17 cellular contexts compared by ENCODE assay signal in the genomic region with DNA sequence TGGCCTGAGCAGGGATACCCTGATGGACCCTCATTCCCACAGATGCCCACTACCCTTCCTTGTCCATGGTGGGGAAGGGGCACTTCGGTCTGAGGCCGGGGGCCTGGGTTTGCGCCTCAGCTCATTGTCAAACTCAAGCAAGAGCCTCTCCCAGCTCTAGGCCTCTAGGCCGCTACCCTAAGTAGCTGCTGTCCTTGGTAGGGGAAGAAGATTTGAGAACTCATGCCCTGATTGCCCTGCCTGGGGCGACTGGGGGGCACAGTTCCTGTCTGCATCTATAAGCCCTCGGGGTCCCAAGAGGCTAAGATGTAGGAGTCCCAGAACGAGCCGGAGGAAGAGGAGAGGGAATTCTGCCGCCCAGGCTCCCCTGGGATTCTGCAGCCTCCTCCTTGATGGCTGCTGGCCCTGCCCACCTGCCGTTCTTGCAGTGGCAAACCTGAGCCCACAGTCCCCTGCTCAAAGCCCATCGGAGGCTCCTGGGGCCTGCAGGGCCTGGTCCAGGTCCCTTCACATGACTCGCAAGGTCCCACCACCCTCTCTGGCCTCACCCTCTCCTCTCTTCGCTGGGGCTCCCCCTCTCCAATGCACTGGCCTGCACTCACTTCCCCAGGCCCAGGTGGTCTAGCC. TPM values are rescaled to one million over a fixed set of nuclear protein-coding genes. Genes with fewer than 3 reads are reported as not detected.
DNase-seq lines count a peak whose midpoint lies in the region; ATAC-seq and TF ChIP-seq lines count a peak whose summit lies in the region.
"Had no signal": no experiment of that assay in that cellular context is flagged by ENCODE, and none has a peak within 500 bp of the region (broad histone marks: within the 10 kb centered on the region; RNA-seq: fewer than 3 reads in every experiment).

No MANE protein-coding gene starts in this region.

- H3K27me3 ChIP-seq in cardiac muscle cell = no peaks in the 10 kb centered on the region

- TF ChIP-seq CTCF in cardiac muscle cell (IDR thresholded peaks at IDR 0.05; ENCODE audit: low read depth, low read length) (no peak), VCaP (conservative IDR thresholded peaks at IDR 0.05) (no peak), nephron progenitor cell (IDR thresholded peaks at IDR 0.05) (no peak)

- H3K27ac Mint-ChIP-seq in nephron progenitor cell = peak overlapping the region; percentile 18
- H3K27ac Mint-ChIP-seq: B cell, CD14-positive monocyte had no signal

- H3K4me1 Mint-ChIP-seq in nephron progenitor cell = peaks cover 13% of the 10 kb centered on the region
- H3K4me1 Mint-ChIP-seq: B cell; CD14-positive monocyte; CD8-positive, alpha-beta memory T cell had no signal

- peaks cover 29% of the 10 kb centered on the region for H3K4me1 ChIP-seq in cardiac muscle cell (ENCODE audit: low read depth)
- H3K4me1 ChIP-seq: Caco-2 had no signal

- intact Hi-C loops in Right ventricle myocardium inferior (cut with DNase I) = no loop called here

- H3K9me3 ChIP-seq in cardiac muscle cell (ENCODE audit: low read depth) = no peaks in the 10 kb centered on the region
- H3K9me3 ChIP-seq: Caco-2 had no signal

- no peaks in the 10 kb centered on the region for H3K9me3 Mint-ChIP-seq in nephron progenitor cell
- H3K9me3 Mint-ChIP-seq: CD14-positive monocyte; CD8-positive, alpha-beta memory T cell; IgD-negative memory B cell had no signal

- H3K27me3 Mint-ChIP-seq in nephron progenitor cell (ENCODE audit: low read depth, poor library complexity) = peaks cover 33% of the 10 kb centered on the region

- no peaks in the 10 kb centered on the region for H3K36me3 Mint-ChIP-seq in nephron progenitor cell (ENCODE audit: low read depth)
- H3K36me3 Mint-ChIP-seq: CD14-positive monocyte; CD8-positive, alpha-beta memory T cell had no signal

- H3K4me3 Mint-ChIP-seq in nephron progenitor cell = no peak overlapping the region
- H3K4me3 Mint-ChIP-seq: B cell; CD14-positive monocyte; CD8-positive, alpha-beta memory T cell; IgD-negative memory B cell had no signal

- no peaks in the 10 kb centered on the region for H3K36me3 ChIP-seq in cardiac muscle cell

- no peak for ATAC-seq in Right ventricle myocardium inferior
- ATAC-seq in HG03159 (IDR thresholded peaks at IDR 0.05; ENCODE audit: unreplicated experiment) = no peak
- no peak for ATAC-seq in HG03432 (IDR thresholded peaks at IDR 0.05; ENCODE audit: unreplicated experiment)
- ATAC-seq: HCT116 had no signal

- peak overlapping the region; percentile 38 for H3K27ac ChIP-seq in cardiac muscle cell
- H3K27ac ChIP-seq in VCaP = peak overlapping the region; percentile 76; the same call in 1 of the 2 replicates

- no peak for DNase-seq in cardiac muscle cell (ENCODE audit: low read depth in 1 of 2, low spot score in 1 of 2)
- DNase-seq in Right ventricle myocardium inferior (ENCODE audit: missing footprints) = no peak
- DNase-seq in nephron progenitor cell = no peak
- no peak for DNase-seq in EL
- DNase-seq in stimulated activated CD4-positive, alpha-beta T cell treated with anti-CD3 and anti-CD28 coated beads, Interleukin-2, amount 100 ng/mL, for 24 hours = no peak
- DNase-seq: ACHN; Caco-2; CD8-positive, alpha-beta memory T cell; DND-41; GF-D8 had no signal

- H3K4me3 ChIP-seq in cardiac muscle cell = no peak overlapping the region

RNA-seq across cellular contexts. Expression of a gene that starts 20.4 kb away (rescaled TPM):
- total RNA-seq in cardiac muscle cell (41.9 and 87.3 TPM in 2 replicates), Right ventricle myocardium inferior (58.2 TPM)
- polyA plus RNA-seq in cardiac muscle cell = 53.5 and 68.2 TPM in 2 replicates
